In the genomic region with DNA sequence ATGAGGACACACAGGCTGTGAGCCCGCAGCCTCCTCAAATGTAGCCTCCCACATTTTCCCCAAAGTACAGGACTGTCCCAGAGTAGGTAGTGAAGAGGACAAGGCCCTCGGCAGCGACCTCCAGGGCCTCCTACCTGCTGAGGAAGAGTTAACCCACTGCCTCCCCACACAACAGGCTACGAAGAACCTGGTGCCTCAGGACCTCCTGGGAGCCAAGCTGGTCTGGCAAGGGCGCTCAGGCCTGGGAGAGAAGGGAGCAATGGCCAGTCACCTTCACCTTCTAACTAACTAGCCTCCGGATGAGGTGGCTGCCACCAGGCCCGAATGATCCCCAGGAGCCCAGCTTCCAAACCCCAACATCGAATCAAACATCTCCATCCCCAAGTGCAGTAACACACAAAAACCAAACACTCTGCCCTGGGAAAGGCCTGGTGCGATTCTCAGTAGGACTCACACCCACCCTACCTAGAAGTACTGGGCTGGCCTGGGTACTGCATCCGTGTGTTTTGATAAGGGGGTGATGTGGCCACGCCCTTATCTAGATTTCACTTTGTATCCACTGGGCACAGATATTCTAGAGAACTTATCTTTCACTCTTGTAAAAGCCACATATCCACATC, we compare ENCODE assay signal across 19 cellular contexts. TPM values are rescaled to one million over a fixed set of nuclear protein-coding genes. Genes with fewer than 3 reads are reported as not detected.
A peak's percentile ranks its signal among the peaks of the same experiment; 100 is the strongest.
DNase-seq lines count a peak whose midpoint lies in the region; ATAC-seq, FAIRE-seq and TF ChIP-seq lines count a peak whose summit lies in the region.
"Had no signal": no experiment of that assay in that cellular context is flagged by ENCODE, and none has a peak within 500 bp of the region (broad histone marks: within the 10 kb centered on the region; RNA-seq: fewer than 3 reads in every experiment).

No MANE protein-coding gene starts in this region.

- 96% methylated on average over 11 of the region's 11 CpGs for WGBS in A549 (ENCODE audit: missing lambda C conversion rate)

- H3K4me3 ChIP-seq in A549: no peak overlapping the region
- H3K4me3 ChIP-seq: heart left ventricle, upper lobe of left lung had no signal

- H3K9me3 Mint-ChIP-seq in brain: peaks cover 0 to 3% (median 0%) of the 10 kb centered on the region in 5 experiments
- H3K9me3 Mint-ChIP-seq in natural killer cell treated with Interleukin-12 subunit alpha and Interleukin-12 subunit beta and Interleukin-15 and Interleukin-18, amount 100 ng/mL, for 72 hours: no peaks in the 10 kb centered on the region
- H3K9me3 Mint-ChIP-seq: activated T-helper 1 cell treated with anti-CD3 and anti-CD28 coated beads, Interleukin-12 subunit alpha, Interleukin-12 subunit beta, Interleukin-2, Interleukin-4 antibody, amounts not matched to agents 30 ng/mL and 10 ng/mL and 1 ng/mL, durations not matched to agents 14 hours and 24 hours and 36 hours; mesothelial cell of epicardium had no signal

- POLR2A ChIA-PET in A549 (lab: Yijun Ruan, JAX): no interaction called here

- peak overlapping the region; percentile 88 to 89 for H3K27ac ChIP-seq in A549

- CTCF ChIA-PET in A549 (lab: Yijun Ruan, JAX): interaction anchor here (1.0 kb wide), 1 partner anchor 95 kb away, joined by 3 read pairs; no protein-coding TSS in a partner anchor

- ATAC-seq in A549 (no peak), HG02588 (IDR thresholded peaks at IDR 0.05; ENCODE audit: unreplicated experiment) (no peak)
- ATAC-seq in natural killer cell treated with Interleukin-12 subunit alpha and Interleukin-12 subunit beta and Interleukin-15 and Interleukin-18, amount 100 ng/mL, for 72 hours: no peak
- ATAC-seq: heart left ventricle had no signal

- H3K4me1 Mint-ChIP-seq in brain: peaks cover 8% of the 10 kb centered on the region
- H3K4me1 Mint-ChIP-seq in natural killer cell treated with Interleukin-12 subunit alpha and Interleukin-12 subunit beta and Interleukin-15 and Interleukin-18, amount 100 ng/mL, for 72 hours (ENCODE audit: low read depth in 2 of 2): peaks cover 28 to 41% of the 10 kb centered on the region in 2 donors
- H3K4me1 Mint-ChIP-seq: mesothelial cell of epicardium had no signal

- TF ChIP-seq RAD21 in A549 (conservative IDR thresholded peaks at IDR 0.05 in 1 of 2, IDR thresholded peaks at IDR 0.05 in 1 of 2): no peak

- TF ChIP-seq CTCF in A549 (IDR thresholded peaks at IDR 0.05) (no peak), brain (conservative IDR thresholded peaks at IDR 0.05) (no peak)

- peak overlapping the region in 3 of 5 experiments; percentile 45 to 96 (median 45) for H3K27ac Mint-ChIP-seq in brain
- peak overlapping the region in 1 of 2 donors; percentile 91 for H3K27ac Mint-ChIP-seq in natural killer cell treated with Interleukin-12 subunit alpha and Interleukin-12 subunit beta and Interleukin-15 and Interleukin-18, amount 100 ng/mL, for 72 hours
- H3K27ac Mint-ChIP-seq: mesothelial cell of epicardium had no signal

- TF ChIP-seq EP300 in A549 (IDR thresholded peaks at IDR 0.05): no peak

- TF ChIP-seq POLR2A in A549 (IDR thresholded peaks at IDR 0.05; ENCODE audit: low read length): no peak

- H3K4me3 Mint-ChIP-seq in brain: no peak overlapping the region
- no peak overlapping the region for H3K4me3 Mint-ChIP-seq in natural killer cell treated with Interleukin-12 subunit alpha and Interleukin-12 subunit beta and Interleukin-15 and Interleukin-18, amount 100 ng/mL, for 72 hours
- H3K4me3 Mint-ChIP-seq: activated T-helper 1 cell treated with anti-CD3 and anti-CD28 coated beads, Interleukin-12 subunit alpha, Interleukin-12 subunit beta, Interleukin-2, Interleukin-4 antibody, amounts not matched to agents 30 ng/mL and 10 ng/mL and 1 ng/mL, durations not matched to agents 14 hours and 24 hours and 36 hours; mesothelial cell of epicardium had no signal

- peaks cover 34% of the 10 kb centered on the region for H3K36me3 Mint-ChIP-seq in brain
- H3K36me3 Mint-ChIP-seq in natural killer cell treated with Interleukin-12 subunit alpha and Interleukin-12 subunit beta and Interleukin-15 and Interleukin-18, amount 100 ng/mL, for 72 hours: peaks cover 11% of the 10 kb centered on the region

- peaks cover 37% of the 10 kb centered on the region for H3K4me1 ChIP-seq in A549

- peak overlapping the region; percentile 68; the same call in 2 of the 3 replicates for H3K4me2 ChIP-seq in A549

- no peak for DNase-seq in A549 (ENCODE audit: low read depth in 1 of 2, low spot score in 1 of 2)
- DNase-seq in HUDEP-2 (lab: John Stamatoyannopoulos, UW; ENCODE audit: unreplicated experiment in 76 of 76): peak in 75 of 76 experiments; percentile 40 to 95 (median 82)
- peak; percentile 46 for DNase-seq in natural killer cell treated with Interleukin-12 subunit alpha and Interleukin-12 subunit beta and Interleukin-15 and Interleukin-18, amount 100 ng/mL, for 72 hours (ENCODE audit: low spot score)
- DNase-seq in epidermal melanocyte (ENCODE audit: insufficient read length, low spot score): no peak
- DNase-seq in frontal cortex (ENCODE audit: low spot score in 2 of 2): no peak
- no peak for DNase-seq in NCI-H1048 (lab: John Stamatoyannopoulos, UW)
- DNase-seq: activated CD4-positive, alpha-beta T cell treated with anti-CD3 and anti-CD28 coated beads, Interleukin-2, amount 50 U/mL, for 4 hours; AML-193; GF-D8; NCI-H1092; stimulated activated CD4-positive, alpha-beta T cell treated with anti-CD3 and anti-CD28 coated beads, Interleukin-4, amount 100 ng/mL, for 4 hours had no signal

- peaks cover 14% of the 10 kb centered on the region for H3K27me3 Mint-ChIP-seq in brain
- H3K27me3 Mint-ChIP-seq in natural killer cell treated with Interleukin-12 subunit alpha and Interleukin-12 subunit beta and Interleukin-15 and Interleukin-18, amount 100 ng/mL, for 72 hours: no peaks in the 10 kb centered on the region

- FAIRE-seq in A549 (lab: Jason Lieb, UNC): no peak
- no peak for FAIRE-seq in frontal cortex (lab: Jason Lieb, UNC)
- FAIRE-seq: endothelial cell of umbilical vein had no signal

- no peaks in the 10 kb centered on the region for H3K9me3 ChIP-seq in A549
- H3K9me3 ChIP-seq: heart left ventricle, upper lobe of left lung had no signal

TF ChIP-seq in A549, 52 proteins besides CTCF, POLR2A, EP300 and RAD21:
- no peak for TF ChIP-seq RCOR1 (IDR thresholded peaks at IDR 0.05; ENCODE audit: low read depth, low read length)

RNA-seq across cellular contexts. Expression of a gene that starts 9.5 kb away (rescaled TPM):
- polyA plus RNA-seq in A549 (2011; rRNA removed) (2.6 and 3.7 TPM in 2 replicates), A549 (2017; fragmentation: RNase III; extraction: RNeasy Plus Mini Kit Qiagen cat#74134 plus additional on column Dnase treatment) (2.0 to 3.6 TPM (median 2.6 TPM) in 3 replicates), brain (ENCODE audit: insufficient read depth, low read depth, low replicate concordance) (34.0 TPM)
- polyA plus RNA-seq in A549 (2012; cell fraction: cytosol; rRNA removed): 4.6 and 6.8 TPM in 2 replicates
- polyA plus RNA-seq in A549 (2012; cell fraction: nucleus; rRNA removed): 11.7 and 15.4 TPM in 2 replicates
- 1.7 and 2.4 TPM in 2 replicates for polyA minus RNA-seq in A549 (2011; rRNA and poly(A)+ RNA removed)
- total RNA-seq in natural killer cell treated with Interleukin-12 subunit alpha and Interleukin-12 subunit beta and Interleukin-15 and Interleukin-18, amount 100 ng/mL, for 72 hours: 1 to 10 TPM in 1 of 2 donors, under 1 TPM in 1; 0.20 to 3.8 TPM
- 0.82 TPM for total RNA-seq in frontal cortex
- total RNA-seq: activated T-helper 1 cell treated with anti-CD3 and anti-CD28 coated beads, Interleukin-12 subunit alpha, Interleukin-12 subunit beta, Interleukin-2, Interleukin-4 antibody, amounts not matched to agents 30 ng/mL and 10 ng/mL and 1 ng/mL, durations not matched to agents 14 hours and 24 hours and 36 hours had no signal

RNA-seq across cellular contexts. Expression of a gene that starts 29.8 kb away (rescaled TPM):
- polyA plus RNA-seq in A549 (2011; rRNA removed): 0.04 TPM in 1 of 2 replicates, not detected in the other
- polyA plus RNA-seq in A549 (2012; cell fraction: cytosol; rRNA removed): 0.01 TPM in 1 of 2 replicates, not detected in the other
- 0.05 and 0.07 TPM in 2 replicates for polyA plus RNA-seq in A549 (2012; cell fraction: nucleus; rRNA removed)
- 0.03 to 0.04 TPM (median 0.03 TPM) in 3 replicates for polyA plus RNA-seq in A549 (2017; fragmentation: RNase III; extraction: RNeasy Plus Mini Kit Qiagen cat#74134 plus additional on column Dnase treatment)
- 0.08 TPM in 1 of 2 replicates, not detected in the other for polyA minus RNA-seq in A549 (2011; rRNA and poly(A)+ RNA removed)
- not detected for polyA plus RNA-seq in brain (ENCODE audit: insufficient read depth, low read depth, low replicate concordance)
- total RNA-seq in natural killer cell treated with Interleukin-12 subunit alpha and Interleukin-12 subunit beta and Interleukin-15 and Interleukin-18, amount 100 ng/mL, for 72 hours: not detected
- under 0.01 TPM for total RNA-seq in frontal cortex
- total RNA-seq: activated T-helper 1 cell treated with anti-CD3 and anti-CD28 coated beads, Interleukin-12 subunit alpha, Interleukin-12 subunit beta, Interleukin-2, Interleukin-4 antibody, amounts not matched to agents 30 ng/mL and 10 ng/mL and 1 ng/mL, durations not matched to agents 14 hours and 24 hours and 36 hours; endothelial cell of umbilical vein; RPMI7951 had no signal
- polyA plus RNA-seq: endothelial cell of umbilical vein had no signal

RNA-seq across cellular contexts. Expression of a gene that starts 35.2 kb away (rescaled TPM):
- 27.7 and 41.4 TPM in 2 replicates for polyA plus RNA-seq in A549 (2011; rRNA removed)
- 58.4 and 63.6 TPM in 2 replicates for polyA plus RNA-seq in A549 (2012; cell fraction: cytosol; rRNA removed)
- 74.5 and 93.4 TPM in 2 replicates for polyA plus RNA-seq in A549 (2012; cell fraction: nucleus; rRNA removed)
- 36.3 to 38.4 TPM (median 38.2 TPM) in 3 replicates for polyA plus RNA-seq in A549 (2017; fragmentation: RNase III; extraction: RNeasy Plus Mini Kit Qiagen cat#74134 plus additional on column Dnase treatment)
- 20.1 and 20.3 TPM in 2 replicates for polyA minus RNA-seq in A549 (2011; rRNA and poly(A)+ RNA removed)
- polyA plus RNA-seq in brain (ENCODE audit: insufficient read depth, low read depth, low replicate concordance): 41.2 TPM
- 10 to 100 TPM; 75.8 to 99.7 TPM for total RNA-seq in natural killer cell treated with Interleukin-12 subunit alpha and Interleukin-12 subunit beta and Interleukin-15 and Interleukin-18, amount 100 ng/mL, for 72 hours
- total RNA-seq in frontal cortex: 73.4 TPM

Comparison
In these comparisons a context has a peak if more than half of its experiments do, and no peak if none do; other contexts are left out.
1. DNase-seq: peak in HUDEP-2 (75 of 76) and natural killer cell treated with Interleukin-12 subunit alpha and Interleukin-12 subunit beta and Interleukin-15 and Interleukin-18, amount 100 ng/mL, for 72 hours (single experiment); none in A549 (0 of 2), epidermal melanocyte (single experiment), frontal cortex (0 of 2) and NCI-H1048 (single experiment).